ENCODE assay signal across 37 cellular contexts in genomic region chr12:4871514-4871913, GRCh38. TPM values are rescaled to one million over a fixed set of nuclear protein-coding genes. Genes with fewer than 3 reads are reported as not detected.
"Had no signal": no experiment of that assay in that cellular context is flagged by ENCODE, and none has a peak within 500 bp of the region (broad histone marks: within the 10 kb centered on the region; RNA-seq: fewer than 3 reads in every experiment).

No MANE protein-coding gene starts in this region.

- H3K36me3 ChIP-seq: MG63 had no signal

- H3K9ac ChIP-seq: KMS-11 had no signal

- H3K27ac ChIP-seq: KMS-11 had no signal

- H3K9me3 ChIP-seq: MG63 had no signal

- H3K4me3 ChIP-seq: MG63 had no signal

- DNase-seq: Karpas-422, Kasumi-1, KG1, MG63, MM.1S, MV-4-11, NCI-H1048, NCI-H1092, NCI-H1092 treated with DMSO at 0.1 percent for 48 hours, NCI-H1105, NCI-H1105 treated with DMSO at 0.1 percent for 48 hours, NCI-H1417, NCI-H1417 treated with DMSO at 0.1 percent for 48 hours, NCI-H1436, NCI-H1436 treated with DMSO at 0.1 percent for 48 hours, NCI-H146, NCI-H1694, NCI-H1694 treated with DMSO at 0.1 percent for 48 hours, NCI-H187, NCI-H187 treated with DMSO at 0.1 percent for 48 hours, NCI-H1930, NCI-H2029, NCI-H2029 treated with DMSO at 0.1 percent for 48 hours, NCI-H2081, NCI-H2081 treated with DMSO at 0.1 percent for 48 hours, NCI-H2107, NCI-H2171, NCI-H2171 treated with DMSO at 0.1 percent for 48 hours, NCI-H2227 treated with DMSO at 0.1 percent for 48 hours, NCI-H226, NCI-H345, NCI-H446, NCI-H446 treated with DMSO at 0.1 percent for 48 hours had no signal

- H3K4me2 ChIP-seq: KMS-11 had no signal

RNA-seq across cellular contexts. Expression of gene KCNA1, which starts 38.2 kb away (rescaled TPM):
- total RNA-seq: M059J, MCF 10A, NCI-H460 had no signal
